ENCODE assay signal across 38 cellular contexts in genomic region chr6:145623231-145623630, GRCh38.
"Had no signal": no experiment of that assay in that cellular context is flagged by ENCODE, and none has a peak within 500 bp of the region (broad histone marks: within the 10 kb centered on the region; RNA-seq: fewer than 3 reads in every experiment).

No MANE protein-coding gene starts in this region.

- H3K27me3 ChIP-seq: adrenal gland, body of pancreas, brain microvascular endothelial cell, breast epithelium had no signal

- H3K9me3 ChIP-seq: adrenal gland, body of pancreas, breast epithelium had no signal

- H3K27me3 Mint-ChIP-seq: activated CD4-positive, alpha-beta memory T cell treated with anti-CD3 and anti-CD28 coated beads, Interleukin-2, amount 10 ng/mL, durations not matched to agents 7 days and 5 days; activated CD4-positive, alpha-beta T cell treated with anti-CD3 and anti-CD28 coated beads for 36 hours; activated CD4-positive, alpha-beta T cell treated with anti-CD3 and anti-CD28 coated beads, Interleukin-2, amount 10 ng/mL, durations not matched to agents 7 days and 5 days; activated CD8-positive, alpha-beta memory T cell treated with anti-CD3 and anti-CD28 coated beads, Interleukin-2, amount 10 ng/mL, durations not matched to agents 7 days and 5 days; activated naive CD8-positive, alpha-beta T cell treated with anti-CD3 and anti-CD28 coated beads for 36 hours; activated T-helper 17 cell treated with anti-CD3 and anti-CD28 coated beads, Interleukin-2, amount 50 U/mL, for 72 hours had no signal

- H3K27ac ChIP-seq: adrenal gland, body of pancreas, brain microvascular endothelial cell, breast epithelium, VCaP had no signal

- H3K4me1 ChIP-seq: adrenal gland, body of pancreas, breast epithelium had no signal

- DNase-seq: activated CD4-positive, alpha-beta memory T cell treated with anti-CD3 and anti-CD28 coated beads, Interleukin-2, amount 10 ng/mL, durations not matched to agents 7 days and 5 days; activated CD4-positive, alpha-beta T cell treated with anti-CD3 and anti-CD28 coated beads for 1 hour; activated CD4-positive, alpha-beta T cell treated with anti-CD3 and anti-CD28 coated beads for 36 hours; activated CD4-positive, alpha-beta T cell treated with anti-CD3 and anti-CD28 coated beads for 48 hours; activated CD4-positive, alpha-beta T cell treated with anti-CD3 and anti-CD28 coated beads, Interleukin-2, amount 10 ng/mL, durations not matched to agents 7 days and 5 days; activated CD4-positive, alpha-beta T cell treated with anti-CD3 and anti-CD28 coated beads, Interleukin-2, amount 50 U/mL, for 48 hours; activated CD4-positive, CD25-positive, alpha-beta regulatory T cell; activated CD8-positive, alpha-beta memory T cell treated with anti-CD3 and anti-CD28 coated beads for 24 hours; activated CD8-positive, alpha-beta memory T cell treated with anti-CD3 and anti-CD28 coated beads, Interleukin-2, amount 10 ng/mL, durations not matched to agents 7 days and 5 days; activated CD8-positive, alpha-beta memory T cell treated with anti-CD3 and anti-CD28 coated beads, Interleukin-2, amount 50 U/mL, for 48 hours; activated CD8-positive, alpha-beta T cell treated with anti-CD3 and anti-CD28 coated beads, Interleukin-2, amount 10 ng/mL, durations not matched to agents 7 days and 5 days; activated effector memory CD4-positive, alpha-beta T cell treated with anti-CD3 and anti-CD28 coated beads, Interleukin-2, amount 50 U/mL, for 16 hours; activated gamma-delta T cell treated with Interleukin-2 at 50 U/mL for 16 hours; activated naive CD4-positive, alpha-beta T cell; activated naive CD4-positive, alpha-beta T cell treated with anti-CD3 and anti-CD28 coated beads for 36 hours; activated naive CD4-positive, alpha-beta T cell treated with anti-CD3 and anti-CD28 coated beads, Interleukin-2, amount 50 U/mL, for 16 hours; activated naive CD8-positive, alpha-beta T cell treated with anti-CD3 and anti-CD28 coated beads for 36 hours; activated T-cell treated with anti-CD3 and anti-CD28 coated beads, Interleukin-2, amount 50 U/mL, for 4 hours; activated T-cell treated with anti-CD3 and anti-CD28 coated beads, Interleukin-2, amount 50 U/mL, for 72 hours; adrenal gland; amniotic stem cell; aorta; body of pancreas; brain microvascular endothelial cell; central memory CD4-positive, alpha-beta T cell; T-helper 1 cell; T-helper 2 cell; T-helper 9 cell had no signal

- H3K4me3 Mint-ChIP-seq: activated CD4-positive, alpha-beta memory T cell treated with anti-CD3 and anti-CD28 coated beads, Interleukin-2, amount 10 ng/mL, durations not matched to agents 7 days and 5 days; activated CD4-positive, alpha-beta T cell treated with anti-CD3 and anti-CD28 coated beads for 36 hours; activated CD4-positive, alpha-beta T cell treated with anti-CD3 and anti-CD28 coated beads, Interleukin-2, amount 10 ng/mL, durations not matched to agents 7 days and 5 days; activated CD8-positive, alpha-beta memory T cell treated with anti-CD3 and anti-CD28 coated beads, Interleukin-2, amount 10 ng/mL, durations not matched to agents 7 days and 5 days; activated CD8-positive, alpha-beta T cell treated with anti-CD3 and anti-CD28 coated beads, Interleukin-2, amount 10 ng/mL, durations not matched to agents 7 days and 5 days; activated naive CD4-positive, alpha-beta T cell treated with anti-CD3 and anti-CD28 coated beads for 36 hours; activated naive CD8-positive, alpha-beta T cell treated with anti-CD3 and anti-CD28 coated beads for 36 hours; activated T-cell treated with anti-CD3 and anti-CD28 coated beads, Interleukin-2, amount 50 U/mL, for 4 hours; activated T-cell treated with anti-CD3 and anti-CD28 coated beads, Interleukin-2, amount 50 U/mL, for 72 hours; activated T-helper 1 cell treated with anti-CD3 and anti-CD28 coated beads, Interleukin-12 subunit alpha, Interleukin-12 subunit beta, Interleukin-2, Interleukin-4 antibody, amounts not matched to agents 30 ng/mL and 10 ng/mL and 1 ng/mL, durations not matched to agents 14 hours and 24 hours and 36 hours; activated T-helper 17 cell treated with anti-CD3 and anti-CD28 coated beads, Interleukin-2, amount 50 U/mL, for 72 hours; T-helper 1 cell treated with Interleukin-12 subunit alpha and Interleukin-12 subunit beta and Interleukin-4 antibody, amounts not matched to agents 30 μg/mL and 1 μg/mL, for 36 hours; T-helper 2 cell treated with Interferon-gamma antibody and Interleukin-4, amounts not matched to agents 5 μg/mL and 100 μg/mL, for 36 hours had no signal

- ATAC-seq: activated CD4-positive, alpha-beta T cell treated with anti-CD3 and anti-CD28 coated beads for 36 hours; activated CD4-positive, CD25-positive, alpha-beta regulatory T cell treated with anti-CD3 and anti-CD28 coated beads, Interleukin-2, amount 50 U/mL, for 24 hours; activated CD8-positive, alpha-beta memory T cell treated with anti-CD3 and anti-CD28 coated beads, Interleukin-2, amount 10 ng/mL, durations not matched to agents 7 days and 5 days; activated CD8-positive, alpha-beta T cell treated with anti-CD3 and anti-CD28 coated beads, Interleukin-2, amount 10 ng/mL, durations not matched to agents 7 days and 5 days; activated naive CD4-positive, alpha-beta T cell treated with anti-CD3 and anti-CD28 coated beads, Interleukin-2, amount 50 U/mL, for 72 hours; activated T-cell treated with anti-CD3 and anti-CD28 coated beads, Interleukin-2, amount 50 U/mL, for 4 hours; activated T-cell treated with anti-CD3 and anti-CD28 coated beads, Interleukin-2, amount 50 U/mL, for 72 hours; activated T-helper 17 cell treated with anti-CD3 and anti-CD28 coated beads, Interleukin-2, amount 50 U/mL, for 72 hours; body of pancreas had no signal

- FAIRE-seq: astrocyte, TTC549 had no signal

- H3K4me1 Mint-ChIP-seq: activated CD4-positive, alpha-beta T cell treated with anti-CD3 and anti-CD28 coated beads for 36 hours; activated naive CD8-positive, alpha-beta T cell treated with anti-CD3 and anti-CD28 coated beads for 36 hours; activated T-helper 17 cell treated with anti-CD3 and anti-CD28 coated beads, Interleukin-2, amount 50 U/mL, for 72 hours had no signal

- H3K4me3 ChIP-seq: adrenal gland, body of pancreas, breast epithelium had no signal

- H3K27ac Mint-ChIP-seq: activated CD4-positive, alpha-beta memory T cell treated with anti-CD3 and anti-CD28 coated beads, Interleukin-2, amount 10 ng/mL, durations not matched to agents 7 days and 5 days; activated CD4-positive, alpha-beta T cell treated with anti-CD3 and anti-CD28 coated beads for 36 hours; activated CD4-positive, alpha-beta T cell treated with anti-CD3 and anti-CD28 coated beads, Interleukin-2, amount 10 ng/mL, durations not matched to agents 7 days and 5 days; activated CD8-positive, alpha-beta memory T cell treated with anti-CD3 and anti-CD28 coated beads, Interleukin-2, amount 10 ng/mL, durations not matched to agents 7 days and 5 days; activated CD8-positive, alpha-beta T cell treated with anti-CD3 and anti-CD28 coated beads, Interleukin-2, amount 10 ng/mL, durations not matched to agents 7 days and 5 days; activated naive CD4-positive, alpha-beta T cell treated with anti-CD3 and anti-CD28 coated beads for 36 hours; activated naive CD4-positive, alpha-beta T cell treated with anti-CD3 and anti-CD28 coated beads, Interleukin-2, amount 50 U/mL, for 72 hours; activated naive CD8-positive, alpha-beta T cell treated with anti-CD3 and anti-CD28 coated beads for 36 hours; activated T-cell treated with anti-CD3 and anti-CD28 coated beads, Interleukin-2, amount 50 U/mL, for 72 hours; activated T-helper 1 cell treated with anti-CD3 and anti-CD28 coated beads, Interleukin-12 subunit alpha, Interleukin-12 subunit beta, Interleukin-2, Interleukin-4 antibody, amounts not matched to agents 30 ng/mL and 10 ng/mL and 1 ng/mL, durations not matched to agents 14 hours and 24 hours and 36 hours; activated T-helper 17 cell treated with anti-CD3 and anti-CD28 coated beads, Interleukin-2, amount 50 U/mL, for 72 hours; T-helper 1 cell treated with Interleukin-12 subunit alpha and Interleukin-12 subunit beta and Interleukin-4 antibody, amounts not matched to agents 30 μg/mL and 1 μg/mL, for 36 hours; T-helper 2 cell treated with Interferon-gamma antibody and Interleukin-4, amounts not matched to agents 5 μg/mL and 100 μg/mL, for 36 hours had no signal

- H3K36me3 ChIP-seq: adrenal gland, brain microvascular endothelial cell, breast epithelium had no signal
